ENCODE assay signal across 2 cellular contexts in the genomic region with DNA sequence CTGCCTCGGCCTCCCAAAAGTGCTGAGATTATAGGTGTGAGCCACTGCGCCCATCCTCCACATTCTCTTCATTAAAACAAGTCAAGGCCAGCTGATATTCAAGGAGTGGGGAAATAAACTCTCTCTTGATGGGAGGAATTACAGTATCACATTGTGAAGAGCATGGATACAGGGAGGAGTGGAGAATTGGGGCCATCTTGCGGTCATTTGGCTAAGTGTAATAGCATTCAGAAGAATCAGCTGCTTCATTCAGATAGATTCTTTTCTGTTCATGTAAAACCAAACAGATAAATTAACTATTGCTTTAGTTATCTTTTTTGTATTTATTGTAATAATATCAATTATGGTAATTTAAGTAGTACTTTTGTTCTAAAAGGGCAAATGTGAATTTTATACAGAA.
TF ChIP-seq lines count a peak whose summit lies in the region.

No MANE protein-coding gene starts in this region.

TF ChIP-seq in GM23338, 12 proteins besides CTCF, POLR2A, EP300 and RAD21 (continued from another document):
- TF ChIP-seq ETS1 (IDR thresholded peaks at IDR 0.05): no peak
- TF ChIP-seq NANOG (IDR thresholded peaks at IDR 0.05; ENCODE audit: borderline replicate concordance): no peak
- TF ChIP-seq EZH2 (IDR thresholded peaks at IDR 0.05; ENCODE audit: low read depth, unreplicated experiment): no peak
- no peak for TF ChIP-seq EZH2phosphoT487 (IDR thresholded peaks at IDR 0.05; ENCODE audit: unreplicated experiment)
- no peak for TF ChIP-seq STAT1 (IDR thresholded peaks at IDR 0.05; ENCODE audit: unreplicated experiment)

TF ChIP-seq in K562, 482 proteins besides CTCF, POLR2A, EP300 and RAD21 (continued from another document):
- TF ChIP-seq ZNF644 (tag; IDR thresholded peaks at IDR 0.05; ENCODE audit: low read depth): no peak
- no peak for TF ChIP-seq FOXJ3 (CRISPR knock-in tag; IDR thresholded peaks at IDR 0.05)
- no peak for TF ChIP-seq DACH1 (IDR thresholded peaks at IDR 0.05; ENCODE audit: partially characterized antibody)
- no peak for TF ChIP-seq HDAC8 (tag; IDR thresholded peaks at IDR 0.05)
- no peak for TF ChIP-seq ZNF324 (CRISPR knock-in tag; IDR thresholded peaks at IDR 0.05)
TF ChIP-seq in K562: peak in this region for 2.
